ENCODE assay signal across 13 cellular contexts in genomic region chr3:191388823-191389222, GRCh38. TPM values are rescaled to one million over a fixed set of nuclear protein-coding genes. Genes with fewer than 3 reads are reported as not detected.
DNase-seq lines count a peak whose midpoint lies in the region; ATAC-seq, FAIRE-seq and TF ChIP-seq lines count a peak whose summit lies in the region.
"Had no signal": no experiment of that assay in that cellular context is flagged by ENCODE, and none has a peak within 500 bp of the region (broad histone marks: within the 10 kb centered on the region; RNA-seq: fewer than 3 reads in every experiment).

No MANE protein-coding gene starts in this region.

- in situ Hi-C loops in SK-MEL-5 (cut with HindIII; ENCODE audit: low pct_unique_long_range_greater_than_20kb, low sequenced_read_pairs): no loop called here

- H3K79me2 ChIP-seq in hepatocyte: no peaks in the 10 kb centered on the region

- no peak for TF ChIP-seq POLR2A in A549 (IDR thresholded peaks at IDR 0.05; ENCODE audit: low read length)

- no peak overlapping the region for H3K27ac ChIP-seq in A549
- H3K27ac ChIP-seq in hepatocyte: no peak overlapping the region
- H3K27ac ChIP-seq: WERI-Rb-1 had no signal

- TF ChIP-seq EP300 in A549 (IDR thresholded peaks at IDR 0.05): no peak

- TF ChIP-seq RAD21 in A549 (conservative IDR thresholded peaks at IDR 0.05 in 1 of 2, IDR thresholded peaks at IDR 0.05 in 1 of 2): peak in 1 of 2 experiments; percentile 14; a peak in 1 of 5 replicates

- no peak overlapping the region for H2AFZ ChIP-seq in hepatocyte

- WGBS in A549 (ENCODE audit: missing lambda C conversion rate): 94% methylated on average over 1 of the region's 1 CpG
- 100% methylated on average over 1 of the region's 1 CpG for WGBS in hepatocyte (ENCODE audit: low lambda C conversion rate, missing lambda C conversion rate)

- FAIRE-seq in A549 (lab: Jason Lieb, UNC) (no peak), GM19239 (lab: Jason Lieb, UNC) (peak; percentile 11)

- H3K4me1 ChIP-seq in A549 (no peaks in the 10 kb centered on the region), hepatocyte (ENCODE audit: insufficient read depth) (no peaks in the 10 kb centered on the region)

- CTCF ChIA-PET in A549 (lab: Yijun Ruan, JAX): no interaction called here

- H3K27me3 ChIP-seq in hepatocyte: no peaks in the 10 kb centered on the region

- no peaks in the 10 kb centered on the region for H3K9me2 ChIP-seq in hepatocyte (replicated peaks; ENCODE audit: insufficient read depth)

- H3K4me3 ChIP-seq in A549 (no peak overlapping the region), hepatocyte (no peak overlapping the region)

- DNase-seq in A549 (ENCODE audit: low read depth in 1 of 2, low spot score in 1 of 2): no peak
- DNase-seq in GM19239 (ENCODE audit: insufficient read length, low spot score): no peak
- peak; percentile 34 for DNase-seq in SK-MEL-5 (ENCODE audit: low read depth, low spot score)
- DNase-seq in hepatocyte (ENCODE audit: low spot score): no peak
- no peak for DNase-seq in 8988T
- no peak for DNase-seq in NCI-H2171 treated with DMSO at 0.1 percent for 48 hours (lab: John Stamatoyannopoulos, UW)
- DNase-seq in activated naive CD4-positive, alpha-beta T cell (lab: John Stamatoyannopoulos, UW): no peak
- DNase-seq: CD4-positive, alpha-beta memory T cell; head of caudate nucleus; NCI-H2029; WERI-Rb-1 had no signal

- ATAC-seq in A549: no peak
- ATAC-seq in GM18909 (IDR thresholded peaks at IDR 0.05; ENCODE audit: poor library complexity, unreplicated experiment): no peak

- H4K20me1 ChIP-seq in hepatocyte (ENCODE audit: insufficient read depth, poor library complexity, severe bottlenecking): no peaks in the 10 kb centered on the region

- TF ChIP-seq CTCF in A549 (IDR thresholded peaks at IDR 0.05): peak; percentile 23; the same call in 1 of the 3 replicates
- TF ChIP-seq CTCF in hepatocyte (IDR thresholded peaks at IDR 0.05; ENCODE audit: poor library complexity): peak; percentile 28

- H3K4me2 ChIP-seq in A549 (no peak overlapping the region), hepatocyte (no peak overlapping the region)

- POLR2A ChIA-PET in A549 (lab: Yijun Ruan, JAX): no interaction called here

- no peaks in the 10 kb centered on the region for H3K36me3 ChIP-seq in hepatocyte (replicated peaks; ENCODE audit: insufficient read depth, low read depth)
- H3K36me3 ChIP-seq: WERI-Rb-1 had no signal

- H3K9me3 ChIP-seq in A549 (no peaks in the 10 kb centered on the region), hepatocyte (ENCODE audit: low read depth) (no peaks in the 10 kb centered on the region)

TF ChIP-seq in A549, 52 proteins besides CTCF, POLR2A, EP300 and RAD21:
- TF ChIP-seq SMC3 (IDR thresholded peaks at IDR 0.05) (0 out of 3 replicates have a peak, but pooled peaks have one; percentile 11), HMGXB4 (CRISPR knock-in tag; IDR thresholded peaks at IDR 0.05; ENCODE audit: borderline replicate concordance) (no peak), ZC3H11A (IDR thresholded peaks at IDR 0.05) (no peak), TP53 (CRISPR knock-in tag; IDR thresholded peaks at IDR 0.05) (no peak), CBX2 (IDR thresholded peaks at IDR 0.05; ENCODE audit: borderline replicate concordance, low read depth) (no peak)

RNA-seq across cellular contexts. Expression of gene UTS2B, which starts 58.5 kb away (rescaled TPM):
- polyA plus RNA-seq in A549 (2011; rRNA removed) (0.16 and 0.20 TPM in 2 replicates), A549 (2017; fragmentation: RNase III; extraction: RNeasy Plus Mini Kit Qiagen cat#74134 plus additional on column Dnase treatment) (not detected in 3 replicates), hepatocyte (0.19 and 0.29 TPM in 2 replicates)
- 0.04 TPM in 1 of 2 replicates, not detected in the other for polyA plus RNA-seq in A549 (2012; cell fraction: cytosol; rRNA removed)
- polyA plus RNA-seq in A549 (2012; cell fraction: nucleus; rRNA removed): not detected in 2 replicates
- polyA minus RNA-seq in A549 (2011; rRNA and poly(A)+ RNA removed): 0.41 and 0.78 TPM in 2 replicates
- 0.37 and 0.75 TPM in 2 replicates for total RNA-seq in SK-MEL-5 (2014; rRNA removed; shearing (Covaris generic))
- 0.39 and 0.52 TPM in 2 replicates for polyA plus RNA-seq in SK-MEL-5 (2015; cell fraction: cytosol; rRNA removed)
- polyA plus RNA-seq in SK-MEL-5 (2015; cell fraction: nucleus; rRNA removed): 0.42 and 1.4 TPM in 2 replicates
- 0.07 TPM in 1 of 2 replicates, not detected in the other for total RNA-seq in hepatocyte
- total RNA-seq: CD4-positive, alpha-beta memory T cell; RPMI7951 had no signal
- polyA plus RNA-seq: CD4-positive, alpha-beta memory T cell had no signal

RNA-seq across cellular contexts. Expression of gene CCDC50, which starts 59.6 kb away (rescaled TPM):
- polyA plus RNA-seq in A549 (2011; rRNA removed) (30.0 and 43.8 TPM in 2 replicates), A549 (2017; fragmentation: RNase III; extraction: RNeasy Plus Mini Kit Qiagen cat#74134 plus additional on column Dnase treatment) (20.1 to 22.6 TPM (median 20.9 TPM) in 3 replicates), hepatocyte (31.6 and 34.9 TPM in 2 replicates)
- 12.6 and 13.0 TPM in 2 replicates for polyA plus RNA-seq in A549 (2012; cell fraction: cytosol; rRNA removed)
- 8.3 and 9.6 TPM in 2 replicates for polyA plus RNA-seq in A549 (2012; cell fraction: nucleus; rRNA removed)
- polyA minus RNA-seq in A549 (2011; rRNA and poly(A)+ RNA removed): 22.0 and 24.2 TPM in 2 replicates
- 118 and 124 TPM in 2 replicates for total RNA-seq in SK-MEL-5 (2014; rRNA removed; shearing (Covaris generic))
- 113 and 120 TPM in 2 replicates for polyA plus RNA-seq in SK-MEL-5 (2015; cell fraction: cytosol; rRNA removed)
- 69.0 and 69.5 TPM in 2 replicates for polyA plus RNA-seq in SK-MEL-5 (2015; cell fraction: nucleus; rRNA removed)
- total RNA-seq in hepatocyte: 49.6 and 54.6 TPM in 2 replicates
